ENCODE assay signal across 1 cellular context in genomic region chr14:100291305-100292075, GRCh38.
TF ChIP-seq lines count a peak whose summit lies in the region.

No MANE protein-coding gene starts in this region.

TF ChIP-seq in IMR-90, 13 proteins besides CTCF, POLR2A, EP300 and RAD21:
- TF ChIP-seq BHLHE40 (IDR thresholded peaks at IDR 0.05; ENCODE audit: low read depth, low read length) (no peak), MAFK (IDR thresholded peaks at IDR 0.05; ENCODE audit: low read depth, low read length) (no peak), CHD1 (IDR thresholded peaks at IDR 0.05; ENCODE audit: low read depth, low read length) (no peak), FOS (IDR thresholded peaks at IDR 0.05; ENCODE audit: low read depth, low read length) (no peak), RCOR1 (IDR thresholded peaks at IDR 0.05; ENCODE audit: insufficient replicate concordance, low read length) (no peak), ELK1 (IDR thresholded peaks at IDR 0.05; ENCODE audit: borderline replicate concordance, low read depth, low read length) (no peak), MAZ (IDR thresholded peaks at IDR 0.05; ENCODE audit: borderline replicate concordance, low read depth, low read length) (no peak), SMC3 (IDR thresholded peaks at IDR 0.05; ENCODE audit: low read depth, low read length) (no peak), CEBPB (IDR thresholded peaks at IDR 0.05; ENCODE audit: low read depth, low read length) (no peak), RFX5 (IDR thresholded peaks at IDR 0.05; ENCODE audit: low read depth, low read length) (no peak), USF2 (IDR thresholded peaks at IDR 0.05; ENCODE audit: low read depth, low read length) (no peak), MXI1 (IDR thresholded peaks at IDR 0.05; ENCODE audit: borderline replicate concordance, low read depth, low read length) (no peak), NFE2L2 (IDR thresholded peaks at IDR 0.05; ENCODE audit: low read depth, low read length) (no peak)
